ENCODE assay signal across 11 cellular contexts in genomic region chr3:101216710-101217457, GRCh38.
DNase-seq lines count a peak whose midpoint lies in the region; ATAC-seq and TF ChIP-seq lines count a peak whose summit lies in the region.
"Had no signal": no experiment of that assay in that cellular context is flagged by ENCODE, and none has a peak within 500 bp of the region (broad histone marks: within the 10 kb centered on the region; RNA-seq: fewer than 3 reads in every experiment).

No MANE protein-coding gene starts in this region.

- BruUV-seq in A673 (replicated peaks; lab: Mats Ljungman, UMichigan), result no TSS peak

- CTCF ChIA-PET in A673 (lab: Charles Lee), result no interaction called here

- H3K4me1 ChIP-seq in A673 (ENCODE audit: insufficient read depth, low read length, poor library complexity, severe bottlenecking), result no peaks in the 10 kb centered on the region
- H3K4me1 ChIP-seq: SJSA1 had no signal

- no peaks in the 10 kb centered on the region for H3K36me3 ChIP-seq in A673 (ENCODE audit: insufficient read depth, low read length, poor library complexity, severe bottlenecking)
- H3K36me3 ChIP-seq: SJSA1 had no signal

- H3K27ac ChIP-seq in coronary artery (peak overlapping the region in 1 of 2 donors; percentile 35), A673 (ENCODE audit: low read depth, low read length, poor library complexity, severe bottlenecking) (no peak overlapping the region)
- H3K27ac ChIP-seq: SJSA1 had no signal

- H3K4me3 ChIP-seq in coronary artery (no peak overlapping the region), A673 (ENCODE audit: low read depth, low read length, poor library complexity, severe bottlenecking) (no peak overlapping the region)
- H3K4me3 ChIP-seq: SJSA1 had no signal

- no peaks in the 10 kb centered on the region for H3K27me3 ChIP-seq in A673 (replicated peaks; ENCODE audit: insufficient read depth, low read depth, low read length, poor library complexity)
- H3K27me3 ChIP-seq: SJSA1 had no signal

- intact Hi-C loops in A673 (cut with micrococcal nuclease; ENCODE audit: unreplicated experiment), result no loop called here

- peak; percentile 90 for DNase-seq in GM04503 (ENCODE audit: low read depth)
- DNase-seq in M059J (ENCODE audit: low read depth), result peak; percentile 21
- peak; percentile 79 for DNase-seq in coronary artery (ENCODE audit: low spot score)
- DNase-seq in renal cortical epithelial cell (ENCODE audit: low read depth), result peak; percentile 75
- DNase-seq in A673 (ENCODE audit: low spot score), result no peak
- DNase-seq in GF-D8 (lab: John Stamatoyannopoulos, UW), result no peak
- DNase-seq in RPMI8226, result no peak
- DNase-seq: H9, NCI-H2107 had no signal

- peaks cover 3% of the 10 kb centered on the region for H3K9me3 ChIP-seq in A673 (ENCODE audit: low read depth, low read length, poor library complexity, severe bottlenecking)

- TF ChIP-seq CTCF in coronary artery (IDR thresholded peaks at IDR 0.05), result no peak
- TF ChIP-seq CTCF in A673 (conservative IDR thresholded peaks at IDR 0.05; ENCODE audit: low read depth, low read length), result no peak

- POLR2A ChIA-PET in A673 (lab: Charles Lee; ENCODE audit: low non-redundant PET), result no interaction called here

- ATAC-seq in GM19395 (IDR thresholded peaks at IDR 0.05; ENCODE audit: unreplicated experiment), result no peak

Comparison
In these comparisons a context has a peak if more than half of its experiments do, and no peak if none do; other contexts are left out.
1. DNase-seq: peak in GM04503 (single experiment), M059J (single experiment), coronary artery (single experiment) and renal cortical epithelial cell (single experiment); none in A673 (single experiment), GF-D8 (single experiment) and RPMI8226 (single experiment).